ENCODE assay signal across 9 cellular contexts in genomic region chr12:93245543-93245942, GRCh38.
A peak's percentile ranks its signal among the peaks of the same experiment; 100 is the strongest.
DNase-seq lines count a peak whose midpoint lies in the region; ATAC-seq, FAIRE-seq and TF ChIP-seq lines count a peak whose summit lies in the region.
"Had no signal": no experiment of that assay in that cellular context is flagged by ENCODE, and none has a peak within 500 bp of the region (broad histone marks: within the 10 kb centered on the region; RNA-seq: fewer than 3 reads in every experiment).

No MANE protein-coding gene starts in this region.

- no peak overlapping the region for H3K27ac Mint-ChIP-seq in chondrocyte (ENCODE audit: unreplicated experiment)

- H3K4me1 Mint-ChIP-seq in chondrocyte (ENCODE audit: low read depth) = peaks cover 47% of the 10 kb centered on the region

- no peaks in the 10 kb centered on the region for H3K27me3 Mint-ChIP-seq in chondrocyte (ENCODE audit: low read depth)

- no peaks in the 10 kb centered on the region for H3K9me3 Mint-ChIP-seq in chondrocyte (ENCODE audit: low read depth)

- no peak for FAIRE-seq in D721Med (lab: Jason Lieb, UNC)

- ATAC-seq in HG02981 (IDR thresholded peaks at IDR 0.05; ENCODE audit: unreplicated experiment) = peak; percentile 54

- TF ChIP-seq CTCF in chondrocyte (IDR thresholded peaks at IDR 0.05) (no peak), D721Med (IDR thresholded peaks at IDR 0.05; ENCODE audit: insufficient read depth, missing control alignments) (no peak)

- peak in 5 of 6 experiments; percentile 4 to 75 (median 60) for DNase-seq in stimulated activated naive CD4-positive, alpha-beta T cell (lab: John Stamatoyannopoulos, UW)
- DNase-seq in stimulated activated naive CD4-positive, alpha-beta T cell treated with Interleukin-2 at 50 U/mL for 16 hours (lab: John Stamatoyannopoulos, UW) = no peak
- peak; percentile 60 for DNase-seq in activated CD8-positive, alpha-beta memory T cell treated with anti-CD3 and anti-CD28 coated beads for 24 hours
- DNase-seq in chondrocyte (ENCODE audit: low spot score) = no peak
- DNase-seq in cortex of kidney (lab: John Stamatoyannopoulos, UW) = no peak
- no peak for DNase-seq in NCI-H1105 (lab: John Stamatoyannopoulos, UW)
- no peak for DNase-seq in D721Med (ENCODE audit: insufficient read length, low spot score)
- DNase-seq: erythroblast had no signal

- H3K4me3 Mint-ChIP-seq in chondrocyte (ENCODE audit: unreplicated experiment) = no peak overlapping the region

- H3K36me3 Mint-ChIP-seq in chondrocyte (ENCODE audit: low read depth) = no peaks in the 10 kb centered on the region

Comparison
In these comparisons a context has a peak if more than half of its experiments do, and no peak if none do; other contexts are left out.
1. DNase-seq: peak in stimulated activated naive CD4-positive, alpha-beta T cell (5 of 6) and activated CD8-positive, alpha-beta memory T cell treated with anti-CD3 and anti-CD28 coated beads for 24 hours (single experiment); none in stimulated activated naive CD4-positive, alpha-beta T cell treated with Interleukin-2 at 50 U/mL for 16 hours (single experiment), chondrocyte (single experiment), cortex of kidney (single experiment), NCI-H1105 (single experiment) and D721Med (single experiment).